In genomic region chr6:134171517-134171916, GRCh38 we compare ENCODE assay signal across 9 cellular contexts.
DNase-seq lines count a peak whose midpoint lies in the region; ATAC-seq and TF ChIP-seq lines count a peak whose summit lies in the region.
"Had no signal": no experiment of that assay in that cellular context is flagged by ENCODE, and none has a peak within 500 bp of the region (broad histone marks: within the 10 kb centered on the region; RNA-seq: fewer than 3 reads in every experiment).

No MANE protein-coding gene starts in this region.

- H3K27me3 Mint-ChIP-seq in HFFc6 (ENCODE audit: insufficient read depth): peaks cover 23% of the 10 kb centered on the region
- H3K27me3 Mint-ChIP-seq in activated naive CD8-positive, alpha-beta T cell treated with anti-CD3 and anti-CD28 coated beads, Interleukin-2, amount 50 U/mL, for 24 hours: no peaks in the 10 kb centered on the region
- peaks cover 7% of the 10 kb centered on the region for H3K27me3 Mint-ChIP-seq in GM23338 (ENCODE audit: insufficient read depth, low read depth, poor library complexity)
- H3K27me3 Mint-ChIP-seq: dendritic cell treated with granulocyte-macrophage colony-stimulating factor and Interleukin-4, amounts not matched to agents 40 ng/mL and 50 ng/mL, for 4 days had no signal

- no peak for DNase-seq in HFFc6
- DNase-seq in activated naive CD8-positive, alpha-beta T cell treated with anti-CD3 and anti-CD28 coated beads, Interleukin-2, amount 50 U/mL, for 24 hours: no peak
- peak; percentile 37 for DNase-seq in iris pigment epithelial cell (ENCODE audit: low read depth)
- DNase-seq in GM23338 (ENCODE audit: low spot score): no peak

- TF ChIP-seq CTCF in HFFc6 (IDR thresholded peaks at IDR 0.05) (no peak), GM23338 (conservative IDR thresholded peaks at IDR 0.05; ENCODE audit: low read depth in 2 of 2) (no peak)

- no peak for ATAC-seq in activated naive CD8-positive, alpha-beta T cell treated with anti-CD3 and anti-CD28 coated beads, Interleukin-2, amount 50 U/mL, for 24 hours
- no peak for ATAC-seq in HG02981 (IDR thresholded peaks at IDR 0.05; ENCODE audit: unreplicated experiment)
- no peak for ATAC-seq in GM23338
- no peak for ATAC-seq in GM18519 (IDR thresholded peaks at IDR 0.05; ENCODE audit: low FRiP score, unreplicated experiment)

- H3K4me1 Mint-ChIP-seq in HFFc6 (ENCODE audit: low read depth) (peaks cover 63% of the 10 kb centered on the region), GM23338 (peaks cover 16% of the 10 kb centered on the region)
- peaks cover 54% of the 10 kb centered on the region for H3K4me1 Mint-ChIP-seq in activated naive CD8-positive, alpha-beta T cell treated with anti-CD3 and anti-CD28 coated beads, Interleukin-2, amount 50 U/mL, for 24 hours

- H3K36me3 Mint-ChIP-seq in HFFc6 (ENCODE audit: low read depth) (peaks cover 70% of the 10 kb centered on the region), GM23338 (ENCODE audit: low read depth) (peaks cover 66% of the 10 kb centered on the region)
- peaks cover 64% of the 10 kb centered on the region for H3K36me3 Mint-ChIP-seq in activated naive CD8-positive, alpha-beta T cell treated with anti-CD3 and anti-CD28 coated beads, Interleukin-2, amount 50 U/mL, for 24 hours (ENCODE audit: low read depth)

- H2AFZ ChIP-seq in GM23338: no peak overlapping the region

- H3K4me3 ChIP-seq in skeletal muscle satellite cell (ENCODE audit: low read length): peak overlapping the region; percentile 80
- no peak overlapping the region for H3K4me3 ChIP-seq in GM23338

- H3K27me3 ChIP-seq in skeletal muscle satellite cell (ENCODE audit: control insufficient read depth, insufficient read depth, low read length) (no peaks in the 10 kb centered on the region), GM23338 (ENCODE audit: insufficient read depth) (peaks cover 5% of the 10 kb centered on the region)

- H3K9me3 Mint-ChIP-seq in HFFc6 (no peaks in the 10 kb centered on the region), GM23338 (no peaks in the 10 kb centered on the region; the same call in 2 of the 3 replicates)
- no peaks in the 10 kb centered on the region for H3K9me3 Mint-ChIP-seq in activated naive CD8-positive, alpha-beta T cell treated with anti-CD3 and anti-CD28 coated beads, Interleukin-2, amount 50 U/mL, for 24 hours
- H3K9me3 Mint-ChIP-seq: dendritic cell treated with granulocyte-macrophage colony-stimulating factor and Interleukin-4, amounts not matched to agents 40 ng/mL and 50 ng/mL, for 4 days; memory B cell had no signal

- peak overlapping the region; percentile 97 for H3K9ac ChIP-seq in skeletal muscle satellite cell (ENCODE audit: low read depth, low read length)

- peak overlapping the region; percentile 42 for H3K27ac Mint-ChIP-seq in HFFc6
- H3K27ac Mint-ChIP-seq in activated naive CD8-positive, alpha-beta T cell treated with anti-CD3 and anti-CD28 coated beads, Interleukin-2, amount 50 U/mL, for 24 hours: no peak overlapping the region
- no peak overlapping the region for H3K27ac Mint-ChIP-seq in GM23338
- H3K27ac Mint-ChIP-seq: dendritic cell treated with granulocyte-macrophage colony-stimulating factor and Interleukin-4, amounts not matched to agents 40 ng/mL and 50 ng/mL, for 4 days; memory B cell had no signal

- 0 out of 2 replicates have a peak, but pooled peaks cover 1% of the 10 kb centered on the region for H3F3A ChIP-seq in GM23338 (replicated peaks; ENCODE audit: low read depth)

- H3K9me3 ChIP-seq in skeletal muscle satellite cell (replicated peaks; ENCODE audit: low read length): no peaks in the 10 kb centered on the region

- H3K79me2 ChIP-seq in GM23338 (replicated peaks; ENCODE audit: insufficient read depth): peaks cover 13% of the 10 kb centered on the region; the same call in 1 of the 2 replicates

- peak overlapping the region; percentile 98 for H3K4me3 Mint-ChIP-seq in HFFc6
- peak overlapping the region; percentile 97 for H3K4me3 Mint-ChIP-seq in activated naive CD8-positive, alpha-beta T cell treated with anti-CD3 and anti-CD28 coated beads, Interleukin-2, amount 50 U/mL, for 24 hours
- no peak overlapping the region for H3K4me3 Mint-ChIP-seq in GM23338
- H3K4me3 Mint-ChIP-seq: memory B cell had no signal

- H3K4me2 ChIP-seq in skeletal muscle satellite cell (ENCODE audit: low read length): peak overlapping the region; percentile 84
- no peak overlapping the region for H3K4me2 ChIP-seq in GM23338

- H3K36me3 ChIP-seq in skeletal muscle satellite cell (ENCODE audit: insufficient read depth, low read length) (peaks cover 72% of the 10 kb centered on the region), GM23338 (ENCODE audit: insufficient read depth) (peaks cover 34% of the 10 kb centered on the region)

- H3K4me1 ChIP-seq in skeletal muscle satellite cell (ENCODE audit: control insufficient read depth, insufficient read depth, low read length) (peaks cover 36% of the 10 kb centered on the region), GM23338 (ENCODE audit: insufficient read depth) (peaks cover 12% of the 10 kb centered on the region)

- H3K9me2 ChIP-seq in GM23338 (ENCODE audit: insufficient read depth): no peaks in the 10 kb centered on the region

- no peak overlapping the region for H3K27ac ChIP-seq in GM23338 (ENCODE audit: low read depth)

- H4K20me1 ChIP-seq in GM23338 (replicated peaks; ENCODE audit: insufficient read depth): no peaks in the 10 kb centered on the region; the same call in 1 of the 2 replicates

TF ChIP-seq in GM23338, 12 proteins besides CTCF, POLR2A, EP300 and RAD21:
- no peak for TF ChIP-seq EZH2 (IDR thresholded peaks at IDR 0.05; ENCODE audit: low read depth, unreplicated experiment)
- TF ChIP-seq ZNF462 (CRISPR knock-in tag; IDR thresholded peaks at IDR 0.05): no peak
